In the genomic region with DNA sequence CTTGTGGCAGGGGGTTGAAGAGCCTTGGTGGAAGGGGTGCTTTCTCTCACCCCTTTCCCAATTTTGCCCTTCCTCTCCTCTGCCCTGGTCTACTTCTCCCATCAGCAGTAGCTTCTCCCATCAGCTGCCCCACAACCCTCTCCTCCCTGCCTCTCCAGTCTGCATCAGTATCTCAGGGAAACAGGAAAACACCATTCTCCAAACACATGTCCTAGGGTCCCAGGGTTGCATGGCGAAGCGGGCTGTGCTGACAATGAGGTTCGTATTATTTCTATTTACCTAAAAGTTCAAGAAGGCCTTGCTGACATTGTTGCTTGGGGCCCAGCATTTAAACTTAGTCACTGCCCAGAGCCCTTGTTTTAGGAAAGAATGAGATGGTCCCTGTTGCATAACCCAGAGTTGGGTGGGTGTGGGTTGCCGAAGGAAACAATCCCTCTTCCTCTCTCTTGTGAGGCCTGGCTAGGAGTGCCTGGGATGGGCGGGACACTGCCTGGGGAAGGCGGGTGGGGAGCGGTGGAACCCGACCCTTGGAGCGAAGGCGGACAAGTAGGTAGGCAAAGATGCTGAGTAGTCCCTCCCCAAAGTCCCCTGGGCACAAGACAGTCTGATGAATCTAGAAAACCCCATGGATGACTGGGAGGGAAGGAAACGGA, we compare ENCODE assay signal across 8 cellular contexts. TPM values are rescaled to one million over a fixed set of nuclear protein-coding genes. Genes with fewer than 3 reads are reported as not detected.
DNase-seq lines count a peak whose midpoint lies in the region; ATAC-seq and TF ChIP-seq lines count a peak whose summit lies in the region.

No MANE protein-coding gene starts in this region.

- intact Hi-C loops in mammary epithelial cell (cut with micrococcal nuclease) (no loop called here), left lung (cut with DNase I) (no loop called here), transverse colon (cut with DNase I; ENCODE audit: low total_unique reads) (no loop called here)

- WGBS in mammary epithelial cell (ENCODE audit: low coverage, missing lambda C conversion rate): 33% methylated on average over 8 of the region's 11 CpGs
- 48 to 58% methylated on average over 8 to 11 of the region's 11 CpGs for WGBS in transverse colon (ENCODE audit: low coverage in 1 of 2), 2 donors

- ATAC-seq in left lung (peak; percentile 35), HG02973 (IDR thresholded peaks at IDR 0.05; ENCODE audit: unreplicated experiment) (no peak)

- no peaks in the 10 kb centered on the region for H4K20me1 ChIP-seq in mammary epithelial cell (ENCODE audit: insufficient read depth, low read length)

- in situ Hi-C loops in mammary epithelial cell (cut with MboI; ENCODE audit: low sequenced_read_pairs in 2 of 2) (no loop called here), transverse colon (cut with MboI; ENCODE audit: low pct_ligation_motif_present in 1 of 4, low pct_unique_long_range_greater_than_20kb in 1 of 4, low sequenced_read_pairs in 3 of 4) (no loop called here)

- H3K4me2 ChIP-seq in mammary epithelial cell (ENCODE audit: insufficient read depth, low read depth, low read length): peak overlapping the region; percentile 99

- peak overlapping the region in 1 of 3 experiments; percentile 61 for H3K4me3 ChIP-seq in mammary epithelial cell (replicated peaks in 1 of 3; ENCODE audit: insufficient read depth in 1 of 3, low read depth in 2 of 3, low read length in 3 of 3)
- peak overlapping the region in 1 of 2 donors; percentile 41 for H3K4me3 ChIP-seq in left lung
- H3K4me3 ChIP-seq in transverse colon: peak overlapping the region in 1 of 4 donors; percentile 59

- DNase-seq in activated CD8-positive, alpha-beta memory T cell treated with anti-CD3 and anti-CD28 coated beads for 24 hours: peak; percentile 51
- DNase-seq in activated CD8-positive, alpha-beta memory T cell treated with anti-CD3 and anti-CD28 coated beads, Interleukin-2, amount 50 U/mL, for 4 hours: no peak
- DNase-seq in mammary epithelial cell: peak; percentile 48
- DNase-seq in left lung: peak; percentile 55 to 63
- DNase-seq in transverse colon: peak; percentile 47
- DNase-seq in RPMI8226: no peak
- no peak for DNase-seq in NCI-H1694 treated with DMSO at 0.1 percent for 48 hours (lab: John Stamatoyannopoulos, UW)

- peaks cover 33% of the 10 kb centered on the region for H3K4me1 ChIP-seq in mammary epithelial cell (ENCODE audit: insufficient read depth, low read length)
- peaks cover 11 to 42% of the 10 kb centered on the region in 2 donors for H3K4me1 ChIP-seq in left lung
- H3K4me1 ChIP-seq in transverse colon: peaks cover 18 to 26% (median 23%) of the 10 kb centered on the region in 4 donors

- H3K9ac ChIP-seq in mammary epithelial cell (ENCODE audit: insufficient read depth, low read length): no peak overlapping the region

- no peak for TF ChIP-seq CTCF in mammary epithelial cell (conservative IDR thresholded peaks at IDR 0.05 in 1 of 2, IDR thresholded peaks at IDR 0.05 in 1 of 2; ENCODE audit: extremely low read depth in 1 of 2, insufficient read depth in 1 of 2, low read depth in 1 of 2, low read length in 2 of 2)
- no peak for TF ChIP-seq CTCF in left lung (IDR thresholded peaks at IDR 0.05)
- no peak for TF ChIP-seq CTCF in transverse colon (IDR thresholded peaks at IDR 0.05)

- H3K9me3 ChIP-seq in mammary epithelial cell (replicated peaks; ENCODE audit: insufficient read depth, low read length) (no peaks in the 10 kb centered on the region), left lung (no peaks in the 10 kb centered on the region), transverse colon (no peaks in the 10 kb centered on the region)

- BruUV-seq in mammary epithelial cell (replicated peaks; lab: Mats Ljungman, UMichigan): no TSS peak

- no peaks in the 10 kb centered on the region for H3K27me3 ChIP-seq in mammary epithelial cell (ENCODE audit: insufficient read depth, low read length)
- H3K27me3 ChIP-seq in left lung: peaks cover 0 to 34% of the 10 kb centered on the region in 2 donors
- H3K27me3 ChIP-seq in transverse colon: peaks cover 28% of the 10 kb centered on the region

- H2AFZ ChIP-seq in mammary epithelial cell (ENCODE audit: low read depth, low read length): peak overlapping the region; percentile 93

- CTCF ChIA-PET in mammary epithelial cell (lab: Charles Lee; ENCODE audit: low non-redundant PET): no interaction called here

- no peaks in the 10 kb centered on the region for H3K79me2 ChIP-seq in mammary epithelial cell (ENCODE audit: insufficient read depth, low read length)

- dilution Hi-C loops in mammary epithelial cell (cut with HindIII; ENCODE audit: low sequenced_read_pairs): no loop called here

- no peak for TF ChIP-seq EP300 in transverse colon (IDR thresholded peaks at IDR 0.05; ENCODE audit: low read depth)

- no peak overlapping the region for H3K27ac ChIP-seq in mammary epithelial cell (ENCODE audit: insufficient read depth, low read depth, low read length)
- H3K27ac ChIP-seq in left lung: peak overlapping the region in 1 of 2 donors; percentile 78
- peak overlapping the region; percentile 77 to 88 (median 84) for H3K27ac ChIP-seq in transverse colon

- no peak for TF ChIP-seq POLR2A in transverse colon (IDR thresholded peaks at IDR 0.05)

- H3K36me3 ChIP-seq in mammary epithelial cell (ENCODE audit: insufficient read depth, low read length): peaks cover 6% of the 10 kb centered on the region
- no peaks in the 10 kb centered on the region for H3K36me3 ChIP-seq in left lung
- H3K36me3 ChIP-seq in transverse colon: no peaks in the 10 kb centered on the region

RNA-seq across cellular contexts. Expression of gene IGFBP6, which starts 1.3 kb away (rescaled TPM):
- total RNA-seq in mammary epithelial cell (100 to 1,000 TPM in 1 of 2 donors, 10 to 100 TPM in 1; 47.7 to 125 TPM), left lung (10 to 100 TPM; 25.4 to 29.1 TPM), transverse colon (100 to 1,000 TPM in 1 of 4 donors, 10 to 100 TPM in 3; 38.5 to 106 (median 94.5) TPM)
- 291 TPM for polyA plus RNA-seq in mammary epithelial cell
- polyA minus RNA-seq in mammary epithelial cell: 208 TPM

RNA-seq across cellular contexts. Expression of gene SOAT2, which starts 7.1 kb away (rescaled TPM):
- total RNA-seq in mammary epithelial cell (under 1 TPM in 1 of 2 donors, not detected in 1; 0.16 TPM), left lung (not detected), transverse colon (under 1 TPM in 1 of 4 donors, not detected in 3; 0.41 TPM)
- 0.29 TPM for polyA plus RNA-seq in mammary epithelial cell
- not detected for polyA minus RNA-seq in mammary epithelial cell

RNA-seq across cellular contexts. Expression of gene SPRYD3, which starts 17.0 kb away (rescaled TPM):
- total RNA-seq in mammary epithelial cell: 10 to 100 TPM; 30.0 to 39.4 TPM
- polyA plus RNA-seq in mammary epithelial cell: 28.0 TPM
- 85.5 TPM for polyA minus RNA-seq in mammary epithelial cell
- total RNA-seq in left lung: 10 to 100 TPM; 36.4 to 41.4 TPM
- total RNA-seq in transverse colon: 10 to 100 TPM; 10.1 to 27.0 (median 21.9) TPM

RNA-seq across cellular contexts. Expression of gene TNS2, which starts 46.4 kb away (rescaled TPM):
- 1 to 10 TPM; 3.7 to 4.2 TPM for total RNA-seq in mammary epithelial cell
- 6.6 TPM for polyA plus RNA-seq in mammary epithelial cell
- polyA minus RNA-seq in mammary epithelial cell: 16.7 TPM
- total RNA-seq in left lung: 100 to 1,000 TPM; 112 to 129 TPM
- 100 to 1,000 TPM in 2 of 4 donors, 10 to 100 TPM in 2; 48.2 to 397 (median 169) TPM for total RNA-seq in transverse colon

Comparison
In these comparisons a context has a peak if more than half of its experiments do, and no peak if none do; other contexts are left out.
1. DNase-seq: peak in activated CD8-positive, alpha-beta memory T cell treated with anti-CD3 and anti-CD28 coated beads for 24 hours (single experiment), mammary epithelial cell (single experiment), left lung (2 of 2) and transverse colon (single experiment); none in activated CD8-positive, alpha-beta memory T cell treated with anti-CD3 and anti-CD28 coated beads, Interleukin-2, amount 50 U/mL, for 4 hours (single experiment), RPMI8226 (single experiment) and NCI-H1694 treated with DMSO at 0.1 percent for 48 hours (single experiment).